2 cellular contexts compared by ENCODE assay signal in the genomic region with DNA sequence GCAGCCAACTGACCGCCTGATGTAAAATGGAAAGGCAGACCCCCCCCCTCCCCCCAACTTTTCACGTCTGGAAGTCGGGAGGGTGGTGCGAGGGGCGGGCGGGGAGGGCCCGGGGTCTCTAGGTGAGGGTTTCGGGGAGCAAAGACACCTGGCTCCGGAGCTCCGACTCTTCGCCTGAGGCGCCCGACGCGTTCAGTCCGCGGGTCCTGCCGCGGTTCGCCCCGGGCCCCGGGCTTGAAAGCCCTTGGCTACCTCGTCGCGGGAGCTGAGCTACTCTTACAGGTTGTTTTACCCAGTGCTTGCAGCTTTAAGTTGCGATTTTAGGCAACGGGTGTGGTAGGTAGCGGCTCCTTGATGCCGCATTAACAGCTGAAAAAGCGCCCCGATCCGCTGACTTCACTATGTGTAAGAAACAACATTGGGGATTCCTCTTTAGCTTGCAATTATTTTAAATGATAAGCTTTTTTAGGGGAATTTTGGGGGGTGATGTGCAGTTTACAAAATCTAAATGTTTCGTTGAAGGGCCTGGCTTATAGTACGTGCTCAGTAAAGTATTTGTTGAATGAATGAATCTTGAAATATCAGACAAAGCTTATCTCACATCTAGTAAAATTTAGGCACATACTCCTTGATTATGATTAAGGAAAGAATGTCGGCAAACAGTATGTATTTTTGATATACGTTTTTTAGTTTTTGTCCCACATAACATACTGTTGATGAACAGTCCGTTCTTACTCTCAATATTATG.
A peak's percentile ranks its signal among the peaks of the same experiment; 100 is the strongest.
TF ChIP-seq lines count a peak whose summit lies in the region.

No MANE protein-coding gene starts in this region.

TF ChIP-seq in A549, 52 proteins besides CTCF, POLR2A, EP300 and RAD21:
- TF ChIP-seq KDM1A (IDR thresholded peaks at IDR 0.05; ENCODE audit: low read depth) (0 out of 2 replicates have a peak, but pooled peaks have one; percentile 64), HOXB13 (CRISPR knock-in tag; IDR thresholded peaks at IDR 0.05; ENCODE audit: low read depth) (no peak)

TF ChIP-seq in IMR-90, 13 proteins besides CTCF, POLR2A, EP300 and RAD21:
- TF ChIP-seq SMC3 (IDR thresholded peaks at IDR 0.05; ENCODE audit: low read depth, low read length), result no peak
- TF ChIP-seq, protein P1, sequence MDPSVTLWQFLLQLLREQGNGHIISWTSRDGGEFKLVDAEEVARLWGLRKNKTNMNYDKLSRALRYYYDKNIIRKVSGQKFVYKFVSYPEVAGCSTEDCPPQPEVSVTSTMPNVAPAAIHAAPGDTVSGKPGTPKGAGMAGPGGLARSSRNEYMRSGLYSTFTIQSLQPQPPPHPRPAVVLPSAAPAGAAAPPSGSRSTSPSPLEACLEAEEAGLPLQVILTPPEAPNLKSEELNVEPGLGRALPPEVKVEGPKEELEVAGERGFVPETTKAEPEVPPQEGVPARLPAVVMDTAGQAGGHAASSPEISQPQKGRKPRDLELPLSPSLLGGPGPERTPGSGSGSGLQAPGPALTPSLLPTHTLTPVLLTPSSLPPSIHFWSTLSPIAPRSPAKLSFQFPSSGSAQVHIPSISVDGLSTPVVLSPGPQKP (IDR thresholded peaks at IDR 0.05; ENCODE audit: borderline replicate concordance, low read depth, low read length), result no peak
- no peak for TF ChIP-seq RCOR1 (IDR thresholded peaks at IDR 0.05; ENCODE audit: insufficient replicate concordance, low read length)
TF ChIP-seq in IMR-90: peak in this region for 0.
